In the genomic region with DNA sequence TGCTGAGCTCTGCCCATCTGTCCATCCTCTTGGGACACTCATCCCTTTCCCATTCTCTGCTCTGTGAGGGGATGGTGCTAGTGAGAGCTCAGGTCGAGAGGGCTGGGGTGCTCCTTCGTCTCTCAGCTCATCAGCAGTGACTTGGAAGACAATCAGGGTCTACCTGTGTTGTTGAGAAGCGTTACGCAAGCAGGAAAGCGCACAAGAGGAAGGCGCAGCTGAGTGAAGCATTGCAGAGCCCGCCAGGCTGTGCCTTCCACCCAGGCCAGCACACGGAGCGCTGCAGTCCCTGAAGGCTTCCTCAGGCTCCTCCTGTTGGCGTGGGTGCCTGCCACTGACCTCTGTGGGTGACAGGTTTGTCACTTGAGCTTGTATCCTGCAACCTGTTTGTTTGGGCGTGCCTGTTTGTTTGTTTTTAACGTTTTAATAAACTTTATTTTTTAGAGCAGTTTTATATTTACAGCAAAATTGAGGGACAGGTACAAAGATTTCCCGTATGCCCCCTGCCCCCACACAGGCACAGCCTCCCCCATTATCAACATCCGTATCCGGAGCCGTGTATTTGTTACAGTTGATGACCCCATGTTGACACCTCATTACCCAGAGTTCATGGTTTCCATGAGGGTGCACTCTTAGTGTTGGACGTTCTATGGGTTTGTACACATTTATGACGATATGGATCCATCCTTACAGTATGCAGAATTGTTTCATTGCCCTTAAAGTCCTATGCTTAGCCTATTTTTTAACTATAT, we compare ENCODE assay signal across 1 cellular context.
TF ChIP-seq lines count a peak whose summit lies in the region.

No MANE protein-coding gene starts in this region.

TF ChIP-seq in HepG2, 621 proteins besides CTCF, POLR2A, EP300 and RAD21 (continued from another document):
- TF ChIP-seq, protein P1, sequence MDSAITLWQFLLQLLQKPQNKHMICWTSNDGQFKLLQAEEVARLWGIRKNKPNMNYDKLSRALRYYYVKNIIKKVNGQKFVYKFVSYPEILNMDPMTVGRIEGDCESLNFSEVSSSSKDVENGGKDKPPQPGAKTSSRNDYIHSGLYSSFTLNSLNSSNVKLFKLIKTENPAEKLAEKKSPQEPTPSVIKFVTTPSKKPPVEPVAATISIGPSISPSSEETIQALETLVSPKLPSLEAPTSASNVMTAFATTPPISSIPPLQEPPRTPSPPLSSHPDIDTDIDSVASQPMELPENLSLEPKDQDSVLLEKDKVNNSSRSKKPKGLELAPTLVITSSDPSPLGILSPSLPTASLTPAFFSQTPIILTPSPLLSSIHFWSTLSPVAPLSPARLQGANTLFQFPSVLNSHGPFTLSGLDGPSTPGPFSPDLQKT (CRISPR knock-in tag; IDR thresholded peaks at IDR 0.05; ENCODE audit: borderline replicate concordance): no peak
- TF ChIP-seq MBNL3 (CRISPR knock-in tag; conservative IDR thresholded peaks at IDR 0.05): no peak
- TF ChIP-seq MAFG (CRISPR knock-in tag; IDR thresholded peaks at IDR 0.05): no peak
- TF ChIP-seq SNRNP70 (IDR thresholded peaks at IDR 0.05; ENCODE audit: low read depth, low read length): no peak
- no peak for TF ChIP-seq HNRNPL (IDR thresholded peaks at IDR 0.05; ENCODE audit: low read depth, low read length)
- TF ChIP-seq, protein P2, sequence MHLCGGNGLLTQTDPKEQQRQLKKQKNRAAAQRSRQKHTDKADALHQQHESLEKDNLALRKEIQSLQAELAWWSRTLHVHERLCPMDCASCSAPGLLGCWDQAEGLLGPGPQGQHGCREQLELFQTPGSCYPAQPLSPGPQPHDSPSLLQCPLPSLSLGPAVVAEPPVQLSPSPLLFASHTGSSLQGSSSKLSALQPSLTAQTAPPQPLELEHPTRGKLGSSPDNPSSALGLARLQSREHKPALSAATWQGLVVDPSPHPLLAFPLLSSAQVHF (CRISPR knock-in tag; IDR thresholded peaks at IDR 0.05): no peak
- no peak for TF ChIP-seq KLF12 (CRISPR knock-in tag; IDR thresholded peaks at IDR 0.05; ENCODE audit: borderline replicate concordance)
